In genomic region chr20:56003111-56003800, GRCh38 we compare ENCODE assay signal across 32 cellular contexts. TPM values are rescaled to one million over a fixed set of nuclear protein-coding genes. Genes with fewer than 3 reads are reported as not detected.
DNase-seq lines count a peak whose midpoint lies in the region; ATAC-seq and TF ChIP-seq lines count a peak whose summit lies in the region.
"Had no signal": no experiment of that assay in that cellular context is flagged by ENCODE, and none has a peak within 500 bp of the region (broad histone marks: within the 10 kb centered on the region; RNA-seq: fewer than 3 reads in every experiment).

No MANE protein-coding gene starts in this region.

- no peaks in the 10 kb centered on the region for H3K4me1 ChIP-seq in NT2/D1 (ENCODE audit: insufficient read depth, insufficient read length)
- H3K4me1 ChIP-seq in endodermal cell (ENCODE audit: control insufficient read depth, insufficient read depth, low read length) = no peaks in the 10 kb centered on the region
- H3K4me1 ChIP-seq in left lung = peaks cover 0 to 6% of the 10 kb centered on the region in 2 donors
- H3K4me1 ChIP-seq in testis = no peaks in the 10 kb centered on the region
- H3K4me1 ChIP-seq: ascending aorta, neural progenitor cell, SJSA1 had no signal

- H3K4me1 Mint-ChIP-seq in endodermal cell = no peaks in the 10 kb centered on the region
- H3K4me1 Mint-ChIP-seq: activated CD4-positive, alpha-beta memory T cell treated with anti-CD3 and anti-CD28 coated beads, Interleukin-2, amount 10 ng/mL, durations not matched to agents 7 days and 5 days; CD14-positive monocyte; memory B cell; neural progenitor cell; stimulated activated memory B cell treated with anti-CD40 and anti-IgM and Interleukin-4, amounts not matched to agents 10 μg/mL and 1 μg/mL and 100 μg/mL, for 72 hours had no signal

- H3K9me3 Mint-ChIP-seq in endodermal cell = peaks cover 80% of the 10 kb centered on the region

- H3K4me3 Mint-ChIP-seq in endodermal cell = no peak overlapping the region
- H3K4me3 Mint-ChIP-seq: activated CD4-positive, alpha-beta memory T cell treated with anti-CD3 and anti-CD28 coated beads, Interleukin-2, amount 10 ng/mL, durations not matched to agents 7 days and 5 days; activated naive CD8-positive, alpha-beta T cell; memory B cell; neural progenitor cell; stimulated activated memory B cell treated with anti-CD40 and anti-IgM and Interleukin-4, amounts not matched to agents 10 μg/mL and 1 μg/mL and 100 μg/mL, for 72 hours had no signal

- no peak for TF ChIP-seq POLR2A in testis (IDR thresholded peaks at IDR 0.05)

- no peaks in the 10 kb centered on the region for H3K36me3 Mint-ChIP-seq in endodermal cell (ENCODE audit: low read depth)
- H3K36me3 Mint-ChIP-seq: CD14-positive monocyte; neural progenitor cell; stimulated activated memory B cell treated with anti-CD40 and anti-IgM and Interleukin-4, amounts not matched to agents 10 μg/mL and 1 μg/mL and 100 μg/mL, for 72 hours had no signal

- H3K9me3 ChIP-seq in NT2/D1 (ENCODE audit: insufficient read depth, low read length) (no peaks in the 10 kb centered on the region), endodermal cell (ENCODE audit: control insufficient read depth, low read length) (peaks cover 77% of the 10 kb centered on the region), left lung (no peaks in the 10 kb centered on the region), testis (no peaks in the 10 kb centered on the region)
- H3K9me3 ChIP-seq: ascending aorta, esophagus squamous epithelium, sigmoid colon, uterus had no signal

- no peak overlapping the region for H3K27ac ChIP-seq in endodermal cell (ENCODE audit: low read depth, low read length)
- H3K27ac ChIP-seq in left lung = no peak overlapping the region
- no peak overlapping the region for H3K27ac ChIP-seq in testis
- H3K27ac ChIP-seq: ascending aorta, esophagus squamous epithelium, neural progenitor cell, sigmoid colon, SJSA1, uterus had no signal

- WGBS in endodermal cell (ENCODE audit: insufficient coverage in 1 of 2, insufficient read length in 1 of 2), 2 experiments = 83 to 89% methylated on average over 26 to 35 of the region's 35 CpGs
- WGBS in testis, 2 donors = 2 to 7% methylated on average over 18 to 35 of the region's 35 CpGs

- H3K4me3 ChIP-seq in NT2/D1 (ENCODE audit: insufficient read length, low read depth) (peak overlapping the region; percentile 33), endodermal cell (ENCODE audit: low read length) (no peak overlapping the region), left lung (no peak overlapping the region), testis (peak overlapping the region; percentile 40)
- H3K4me3 ChIP-seq: K562, neural progenitor cell, sigmoid colon, SJSA1, uterus had no signal

- H3K27me3 ChIP-seq in NT2/D1 (ENCODE audit: insufficient read depth, insufficient read length) = peaks cover 79% of the 10 kb centered on the region
- H3K27me3 ChIP-seq in endodermal cell (ENCODE audit: control insufficient read depth, insufficient read depth, low read length, poor library complexity, severe bottlenecking) = no peaks in the 10 kb centered on the region
- peaks cover 41 to 61% of the 10 kb centered on the region in 2 donors for H3K27me3 ChIP-seq in left lung
- no peaks in the 10 kb centered on the region for H3K27me3 ChIP-seq in testis
- H3K27me3 ChIP-seq: SJSA1 had no signal

- H3K27me3 Mint-ChIP-seq in endodermal cell (ENCODE audit: insufficient read depth) = peaks cover 1% of the 10 kb centered on the region

- H3K27ac Mint-ChIP-seq in endodermal cell = no peak overlapping the region
- H3K27ac Mint-ChIP-seq: activated CD4-positive, alpha-beta memory T cell treated with anti-CD3 and anti-CD28 coated beads, Interleukin-2, amount 10 ng/mL, durations not matched to agents 7 days and 5 days; activated naive CD8-positive, alpha-beta T cell; CD14-positive monocyte; memory B cell; neural progenitor cell; stimulated activated memory B cell treated with anti-CD40 and anti-IgM and Interleukin-4, amounts not matched to agents 10 μg/mL and 1 μg/mL and 100 μg/mL, for 72 hours had no signal

- H3K9ac ChIP-seq in NT2/D1 (ENCODE audit: insufficient read length, low read depth) = no peak overlapping the region
- no peak overlapping the region for H3K9ac ChIP-seq in endodermal cell (ENCODE audit: extremely low read depth, low read length, poor library complexity, severe bottlenecking)
- H3K9ac ChIP-seq: neural progenitor cell had no signal

- peak; percentile 30 for DNase-seq in NT2/D1 (ENCODE audit: low read depth, low spot score)
- DNase-seq in endodermal cell = peak; percentile 46
- DNase-seq in left lung = peak in 1 of 2 donors; percentile 75
- no peak for DNase-seq in testis
- no peak for DNase-seq in NOMO-1 treated with dmso at 0.1 percent for 144 hours (lab: John Stamatoyannopoulos, UW; ENCODE audit: unreplicated experiment)
- no peak for DNase-seq in NCI-H2227 (lab: John Stamatoyannopoulos, UW; ENCODE audit: unreplicated experiment)
- no peak for DNase-seq in hippocampal formation (lab: John Stamatoyannopoulos, UW)
- DNase-seq: activated CD4-positive, alpha-beta memory T cell treated with anti-CD3 and anti-CD28 coated beads, Interleukin-2, amount 10 ng/mL, durations not matched to agents 7 days and 5 days; activated CD4-positive, CD25-positive, alpha-beta regulatory T cell treated with anti-CD3 and anti-CD28 coated beads, Interleukin-2, amount 50 U/mL, for 72 hours; Calu3; EL; esophagus squamous epithelium; GOT3; kidney; NCI-H2029; NCI-H2227 treated with DMSO at 0.1 percent for 48 hours; NCI-H526 treated with DMSO at 0.1 percent for 48 hours; sigmoid colon; stimulated activated CD4-positive, alpha-beta T cell treated with anti-CD3 and anti-CD28 coated beads, Interleukin-4, amount 100 ng/mL, for 4 hours; substantia nigra had no signal

- intact Hi-C loops in left lung (cut with DNase I) = no loop called here
- intact Hi-C loops in testis (cut with DNase I; ENCODE audit: low total_unique reads) = no loop called here

- peak; percentile 56 for ATAC-seq in left lung
- ATAC-seq: K562; stimulated activated memory B cell treated with anti-CD40 and anti-IgM and Interleukin-4, amounts not matched to agents 10 μg/mL and 1 μg/mL and 100 μg/mL, for 72 hours had no signal

- H3K36me3 ChIP-seq in NT2/D1 (ENCODE audit: insufficient read depth, insufficient read length, low read length) (no peaks in the 10 kb centered on the region), endodermal cell (ENCODE audit: control insufficient read depth, insufficient read depth, low read length) (no peaks in the 10 kb centered on the region), left lung (no peaks in the 10 kb centered on the region), testis (ENCODE audit: low read depth, missing control alignments) (no peaks in the 10 kb centered on the region)
- H3K36me3 ChIP-seq: ascending aorta, esophagus squamous epithelium, neural progenitor cell, sigmoid colon, SJSA1, uterus had no signal

- no peak for TF ChIP-seq CTCF in endodermal cell (conservative IDR thresholded peaks at IDR 0.05)
- no peak for TF ChIP-seq CTCF in left lung (IDR thresholded peaks at IDR 0.05)
- TF ChIP-seq CTCF in testis (IDR thresholded peaks at IDR 0.05) = no peak

RNA-seq across cellular contexts. Expression of gene CBLN4, which starts 2.1 kb away (rescaled TPM):
- total RNA-seq in endodermal cell (not detected), left lung (1 to 10 TPM in 1 of 2 donors, under 1 TPM in 1; 0.26 to 4.7 TPM), testis (1 to 10 TPM; 3.1 to 3.4 TPM)
- polyA plus RNA-seq in endodermal cell (2013, experiment 1 of 2) = not detected
- polyA plus RNA-seq in endodermal cell (2013, experiment 2 of 2) = not detected
- 6.0 TPM for polyA plus RNA-seq in testis (ENCODE audit: insufficient read depth, low read depth, low replicate concordance)
- total RNA-seq: activated CD4-positive, alpha-beta memory T cell treated with anti-CD3 and anti-CD28 coated beads, Interleukin-2, amount 10 ng/mL, durations not matched to agents 7 days and 5 days; Calu3; K562; M059J; RPMI7951; sigmoid colon; SJSA1; T-helper 1 cell treated with Interleukin-12 subunit alpha and Interleukin-12 subunit beta and Interleukin-4 antibody, amounts not matched to agents 30 ng/mL and 1 ng/mL, for 36 hours had no signal
- polyA plus RNA-seq: CD14-positive monocyte, K562 had no signal

Comparison
In these comparisons a context has a peak if more than half of its experiments do, and no peak if none do; other contexts are left out.
1. DNase-seq: peak in NT2/D1 (single experiment) and endodermal cell (single experiment); none in testis (single experiment), NOMO-1 treated with dmso at 0.1 percent for 144 hours (single experiment), NCI-H2227 (single experiment) and hippocampal formation (0 of 2).
2. H3K4me3 ChIP-seq: peak in NT2/D1 (single experiment) and testis (2 of 2); none in endodermal cell (single experiment) and left lung (0 of 2).